32 cellular contexts compared by ENCODE assay signal in genomic region chr17:11693284-11693683, GRCh38.
"Had no signal": no experiment of that assay in that cellular context is flagged by ENCODE, and none has a peak within 500 bp of the region (broad histone marks: within the 10 kb centered on the region; RNA-seq: fewer than 3 reads in every experiment).

No MANE protein-coding gene starts in this region.

- ATAC-seq: activated naive CD4-positive, alpha-beta T cell treated with anti-CD3 and anti-CD28 coated beads, Interleukin-2, amount 50 U/mL, for 72 hours; activated naive CD8-positive, alpha-beta T cell treated with anti-CD3 and anti-CD28 coated beads, Interleukin-2, amount 50 U/mL, for 24 hours; activated T-cell treated with anti-CD3 and anti-CD28 coated beads, Interleukin-2, amount 50 U/mL, for 4 hours; activated T-cell treated with anti-CD3 and anti-CD28 coated beads, Interleukin-2, amount 50 U/mL, for 72 hours; activated T-helper 17 cell treated with anti-CD3 and anti-CD28 coated beads, Interleukin-2, amount 50 U/mL, for 72 hours; body of pancreas had no signal

- H3K36me3 ChIP-seq: adrenal gland, ascending aorta, brain microvascular endothelial cell, breast epithelium, cardiac muscle cell had no signal

- DNase-seq: activated effector memory CD4-positive, alpha-beta T cell treated with anti-CD3 and anti-CD28 coated beads, Interleukin-2, amount 50 U/mL, for 16 hours; activated effector memory CD4-positive, alpha-beta T cell treated with Interleukin-2 at 50 U/mL for 16 hours; activated gamma-delta T cell; activated gamma-delta T cell treated with Interleukin-2 at 50 U/mL for 16 hours; activated naive CD4-positive, alpha-beta T cell; activated naive CD4-positive, alpha-beta T cell treated with anti-CD3 and anti-CD28 coated beads for 36 hours; activated naive CD4-positive, alpha-beta T cell treated with anti-CD3 and anti-CD28 coated beads, Interleukin-2, amount 10 ng/mL, durations not matched to agents 7 days and 5 days; activated naive CD4-positive, alpha-beta T cell treated with anti-CD3 and anti-CD28 coated beads, Interleukin-2, amount 50 U/mL, for 16 hours; activated naive CD4-positive, alpha-beta T cell treated with Interleukin-2 at 50 U/mL for 16 hours; activated naive CD8-positive, alpha-beta T cell treated with anti-CD3 and anti-CD28 coated beads for 36 hours; activated naive CD8-positive, alpha-beta T cell treated with anti-CD3 and anti-CD28 coated beads, Interleukin-2, amount 10 ng/mL, durations not matched to agents 7 days and 5 days; activated naive CD8-positive, alpha-beta T cell treated with anti-CD3 and anti-CD28 coated beads, Interleukin-2, amount 50 U/mL, for 24 hours; activated T-cell treated with anti-CD3 and anti-CD28 coated beads, Interleukin-2, amount 50 U/mL, for 1 hour; activated T-cell treated with anti-CD3 and anti-CD28 coated beads, Interleukin-2, amount 50 U/mL, for 24 hours; activated T-cell treated with anti-CD3 and anti-CD28 coated beads, Interleukin-2, amount 50 U/mL, for 4 hours; activated T-cell treated with anti-CD3 and anti-CD28 coated beads, Interleukin-2, amount 50 U/mL, for 48 hours; activated T-cell treated with anti-CD3 and anti-CD28 coated beads, Interleukin-2, amount 50 U/mL, for 72 hours; adrenal gland; amniotic stem cell; amygdala; anterior cingulate cortex; aorta; body of pancreas; brain microvascular endothelial cell; caudate nucleus; central memory CD4-positive, alpha-beta T cell; cerebellar nuclear complex had no signal

- H3K9me3 ChIP-seq: adrenal gland, ascending aorta, body of pancreas, breast epithelium had no signal

- H3K27me3 ChIP-seq: adrenal gland, ascending aorta, body of pancreas, brain microvascular endothelial cell, breast epithelium, cardiac muscle cell had no signal

- H3K4me1 ChIP-seq: adrenal gland, ascending aorta, body of pancreas, breast epithelium had no signal

- H3K27ac ChIP-seq: adrenal gland, ascending aorta, body of pancreas, brain microvascular endothelial cell, breast epithelium, cardiac muscle cell had no signal

- H3K4me3 ChIP-seq: adrenal gland, ascending aorta, body of pancreas, breast epithelium, cardiac muscle cell had no signal
